Comparison of ENCODE assay signal across 2 cellular contexts in genomic region chr3:48070030-48070429, GRCh38.
TF ChIP-seq lines count a peak whose summit lies in the region.

No MANE protein-coding gene starts in this region.

TF ChIP-seq in HEK293, 187 proteins besides CTCF, POLR2A, EP300 and RAD21:
- no peak for TF ChIP-seq ZNF221 (tag by site-specific recombination; IDR thresholded peaks at IDR 0.05; ENCODE audit: borderline replicate concordance)
- no peak for TF ChIP-seq ZBTB21 (tag by site-specific recombination; IDR thresholded peaks at IDR 0.05)
- TF ChIP-seq ZNF768 (tag by site-specific recombination; IDR thresholded peaks at IDR 0.05), result no peak
- no peak for TF ChIP-seq KLF9 (tag by site-specific recombination; IDR thresholded peaks at IDR 0.05; ENCODE audit: low read depth)
- TF ChIP-seq ZNF362 (tag by site-specific recombination; IDR thresholded peaks at IDR 0.05), result peak; percentile 66; the same call in 1 of the 2 replicates
- no peak for TF ChIP-seq ZNF501 (tag by site-specific recombination; IDR thresholded peaks at IDR 0.05)
- no peak for TF ChIP-seq ELK4 (IDR thresholded peaks at IDR 0.05; ENCODE audit: borderline replicate concordance, low read depth, low read length)
- peak; percentile 88 for TF ChIP-seq ZNF121 (tag by site-specific recombination; IDR thresholded peaks at IDR 0.05)

TF ChIP-seq in K562, 482 proteins besides CTCF, POLR2A, EP300 and RAD21:
- 0 out of 2 replicates have a peak, but pooled peaks have one; percentile 32 for TF ChIP-seq CC2D1A (IDR thresholded peaks at IDR 0.05)
- TF ChIP-seq ZNF512 (tag; IDR thresholded peaks at IDR 0.05), result 0 out of 2 replicates have a peak, but pooled peaks have one; percentile 47
- TF ChIP-seq RBM25 (IDR thresholded peaks at IDR 0.05; ENCODE audit: low read depth, low read length, severe bottlenecking), result peak; percentile 69
- peak; percentile 42; the same call in 1 of the 2 replicates for TF ChIP-seq HDAC2 (IDR thresholded peaks at IDR 0.05)
- peak; percentile 71; the same call in 1 of the 2 replicates for TF ChIP-seq SMARCA5 (IDR thresholded peaks at IDR 0.05)
- TF ChIP-seq NKRF (IDR thresholded peaks at IDR 0.05; ENCODE audit: borderline replicate concordance), result no peak
- peak; percentile 89 for TF ChIP-seq ZNF121 (CRISPR knock-in tag; conservative IDR thresholded peaks at IDR 0.05)
- 0 out of 4 replicates have a peak, but pooled peaks have one; percentile 20 for TF ChIP-seq KDM1A (IDR thresholded peaks at IDR 0.05)
- TF ChIP-seq ZNF280A (IDR thresholded peaks at IDR 0.05; ENCODE audit: low read depth, partially characterized antibody), result no peak
- TF ChIP-seq SAFB2 (IDR thresholded peaks at IDR 0.05; ENCODE audit: borderline replicate concordance, low read depth, low read length, severe bottlenecking), result no peak
- peak; percentile 83 for TF ChIP-seq BCOR (IDR thresholded peaks at IDR 0.05)
